11 cellular contexts compared by ENCODE assay signal in genomic region chr11:18791175-18792065, GRCh38. TPM values are rescaled to one million over a fixed set of nuclear protein-coding genes. Genes with fewer than 3 reads are reported as not detected.
DNase-seq lines count a peak whose midpoint lies in the region; ATAC-seq lines count a peak whose summit lies in the region.
"Had no signal": no experiment of that assay in that cellular context is flagged by ENCODE, and none has a peak within 500 bp of the region (broad histone marks: within the 10 kb centered on the region; RNA-seq: fewer than 3 reads in every experiment).

PTPN5 (minus strand) TSS chr11:18791798; CDS start chr11:18771958, 19,840 bp downstream.

- ATAC-seq in GM18909 (IDR thresholded peaks at IDR 0.05; ENCODE audit: poor library complexity, unreplicated experiment) (no peak), GM21423 (IDR thresholded peaks at IDR 0.05; ENCODE audit: unreplicated experiment) (no peak), HG03196 (IDR thresholded peaks at IDR 0.05; ENCODE audit: unreplicated experiment) (no peak)

- DNase-seq in NCI-H345 treated with DMSO at 0.1 percent for 48 hours (lab: John Stamatoyannopoulos, UW; ENCODE audit: unreplicated experiment), result peak; percentile 31
- no peak for DNase-seq in kidney glomerular epithelial cell (lab: John Stamatoyannopoulos, UW)
- DNase-seq: effector memory CD4-positive, alpha-beta T cell; GDM1 had no signal

- H3K4me2 ChIP-seq in BLaER1, result peak within 1 kb of the TSS; percentile 59

- H3K36me3 ChIP-seq in BLaER1 (no peaks in the 10 kb centered on the region), esophagus (ENCODE audit: control insufficient read depth in 2 of 2, insufficient read depth in 2 of 2, low read length in 1 of 2) (no peaks in the 10 kb centered on the region), neuron (ENCODE audit: insufficient read depth, low read length) (no peaks in the 10 kb centered on the region)
- H3K36me3 ChIP-seq: pancreas had no signal

- H3K4me1 ChIP-seq in BLaER1 (0 out of 2 replicates have a peak, but pooled peaks cover 8% of the 10 kb centered on the region), esophagus (ENCODE audit: control insufficient read depth in 2 of 2, insufficient read depth in 2 of 2, low read length in 1 of 2) (peaks cover 3 to 4% of the 10 kb centered on the region in 2 donors), neuron (ENCODE audit: insufficient read depth, low read length) (peaks cover 13% of the 10 kb centered on the region)

- no peak within 1 kb of the TSS for H3K9ac ChIP-seq in BLaER1

- H3K4me3 ChIP-seq in BLaER1 (peak within 1 kb of the TSS; percentile 56), esophagus (ENCODE audit: low read depth in 1 of 2, low read length in 2 of 2) (peak within 1 kb of the TSS; percentile 20 to 28), neuron (ENCODE audit: low read length) (peak within 1 kb of the TSS; percentile 63)

- peak within 1 kb of the TSS; percentile 80 for H2AFZ ChIP-seq in neuron (ENCODE audit: low read depth, low read length)

- H3K9me3 ChIP-seq in BLaER1, result peaks cover 14% of the 10 kb centered on the region; the same call in 1 of the 2 replicates
- H3K9me3 ChIP-seq in esophagus (ENCODE audit: control insufficient read depth in 2 of 2, insufficient read depth in 1 of 2, low read depth in 1 of 2, low read length in 1 of 2), result no peaks in the 10 kb centered on the region
- H3K9me3 ChIP-seq in neuron (ENCODE audit: low read length), result no peaks in the 10 kb centered on the region
- H3K9me3 ChIP-seq: pancreas had no signal

- H3K27ac ChIP-seq in BLaER1, result no peak within 1 kb of the TSS
- no peak within 1 kb of the TSS for H3K27ac ChIP-seq in esophagus (ENCODE audit: low read depth in 2 of 2, low read length in 1 of 2)
- H3K27ac ChIP-seq: pancreas had no signal

- 2 to 3% methylated on average over 90 to 105 of the region's 105 CpGs for WGBS in esophagus, 2 donors

- H4K20me1 ChIP-seq in BLaER1, result peaks cover 12% of the 10 kb centered on the region; the same call in 1 of the 2 replicates

- H3K27me3 ChIP-seq in BLaER1 (peaks cover 60% of the 10 kb centered on the region), esophagus (ENCODE audit: control insufficient read depth in 1 of 2, insufficient read depth in 2 of 2, low read length in 2 of 2) (peaks cover 9 to 10% of the 10 kb centered on the region in 2 donors), neuron (ENCODE audit: insufficient read depth, low read length) (peaks cover 74% of the 10 kb centered on the region)

RNA-seq across cellular contexts. Expression of gene PTPN5, which starts in this region (rescaled TPM):
- under 1 TPM; 0.21 to 0.47 TPM for polyA plus RNA-seq in esophagus
